In genomic region chr5:72552041-72552557, GRCh38 we compare ENCODE assay signal across 1 cellular context.
TF ChIP-seq lines count a peak whose summit lies in the region.

No MANE protein-coding gene starts in this region.

TF ChIP-seq in WTC11, 78 proteins besides CTCF, POLR2A, EP300 and RAD21 (continued from another document):
- no peak for TF ChIP-seq PRDM15 (CRISPR knock-in tag; IDR thresholded peaks at IDR 0.05)
- no peak for TF ChIP-seq MAX (CRISPR knock-in tag; IDR thresholded peaks at IDR 0.05)
- no peak for TF ChIP-seq NR3C1 (CRISPR knock-in tag; conservative IDR thresholded peaks at IDR 0.05; ENCODE audit: low read depth)
- no peak for TF ChIP-seq FOXP1 (CRISPR knock-in tag; IDR thresholded peaks at IDR 0.05; ENCODE audit: borderline replicate concordance)
- no peak for TF ChIP-seq GABPB1 (CRISPR knock-in tag; IDR thresholded peaks at IDR 0.05)
- no peak for TF ChIP-seq E2F5 (CRISPR knock-in tag; IDR thresholded peaks at IDR 0.05)
- TF ChIP-seq IRF1 (CRISPR knock-in tag; IDR thresholded peaks at IDR 0.05): no peak
- TF ChIP-seq HMGA2 (CRISPR knock-in tag; IDR thresholded peaks at IDR 0.05): no peak
- TF ChIP-seq HMGXB4 (CRISPR knock-in tag; IDR thresholded peaks at IDR 0.05): no peak
- no peak for TF ChIP-seq JUN (CRISPR knock-in tag; IDR thresholded peaks at IDR 0.05)
- no peak for TF ChIP-seq CREB1 (CRISPR knock-in tag; IDR thresholded peaks at IDR 0.05)
- no peak for TF ChIP-seq E2F1 (CRISPR knock-in tag; IDR thresholded peaks at IDR 0.05)
- no peak for TF ChIP-seq ATF3 (CRISPR knock-in tag; conservative IDR thresholded peaks at IDR 0.05)
